Comparison of ENCODE assay signal across 17 cellular contexts in genomic region chr1:151425103-151425502, GRCh38. TPM values are rescaled to one million over a fixed set of nuclear protein-coding genes. Genes with fewer than 3 reads are reported as not detected.
"Had no signal": no experiment of that assay in that cellular context is flagged by ENCODE, and none has a peak within 500 bp of the region (broad histone marks: within the 10 kb centered on the region; RNA-seq: fewer than 3 reads in every experiment).

No MANE protein-coding gene starts in this region.

- H3K27ac ChIP-seq: tibial artery had no signal

- H3K27ac Mint-ChIP-seq: activated CD4-positive, alpha-beta T cell treated with anti-CD3 and anti-CD28 coated beads, Interleukin-2, amount 10 ng/mL, durations not matched to agents 7 days and 5 days; activated T-helper 2 cell treated with anti-CD3 and anti-CD28 coated beads, Interferon-gamma antibody, Interleukin-2, Interleukin-4, amounts not matched to agents 10 μg/mL and 5 μg/mL and 100 μg/mL, durations not matched to agents 14 hours and 24 hours and 36 hours; dendritic cell treated with granulocyte-macrophage colony-stimulating factor and Interleukin-4, amounts not matched to agents 40 ng/mL and 50 ng/mL, for 4 days; stimulated activated naive B cell treated with anti-CD40 and anti-IgM and Interleukin-4, amounts not matched to agents 10 μg/mL and 1 μg/mL and 100 μg/mL, for 72 hours had no signal

- H3K27me3 ChIP-seq: adrenal gland, tibial artery had no signal

- H3K9me3 Mint-ChIP-seq: activated CD4-positive, alpha-beta T cell treated with anti-CD3 and anti-CD28 coated beads, Interleukin-2, amount 10 ng/mL, durations not matched to agents 7 days and 5 days; activated T-helper 2 cell treated with anti-CD3 and anti-CD28 coated beads, Interferon-gamma antibody, Interleukin-2, Interleukin-4, amounts not matched to agents 10 μg/mL and 5 μg/mL and 100 μg/mL, durations not matched to agents 14 hours and 24 hours and 36 hours; dendritic cell treated with granulocyte-macrophage colony-stimulating factor and Interleukin-4, amounts not matched to agents 40 ng/mL and 50 ng/mL, for 4 days; stimulated activated naive B cell treated with anti-CD40 and anti-IgM and Interleukin-4, amounts not matched to agents 10 μg/mL and 1 μg/mL and 100 μg/mL, for 72 hours had no signal

- H3K4me3 ChIP-seq: adrenal gland, tibial artery had no signal

- H3K4me1 Mint-ChIP-seq: activated CD4-positive, alpha-beta T cell treated with anti-CD3 and anti-CD28 coated beads, Interleukin-2, amount 10 ng/mL, durations not matched to agents 7 days and 5 days had no signal

- H3K27me3 Mint-ChIP-seq: activated CD4-positive, alpha-beta T cell treated with anti-CD3 and anti-CD28 coated beads, Interleukin-2, amount 10 ng/mL, durations not matched to agents 7 days and 5 days; dendritic cell treated with granulocyte-macrophage colony-stimulating factor and Interleukin-4, amounts not matched to agents 40 ng/mL and 50 ng/mL, for 4 days; stimulated activated naive B cell treated with anti-CD40 and anti-IgM and Interleukin-4, amounts not matched to agents 10 μg/mL and 1 μg/mL and 100 μg/mL, for 72 hours had no signal

- ATAC-seq: stimulated activated naive B cell treated with anti-CD40 and anti-IgM and Interleukin-4, amounts not matched to agents 10 μg/mL and 1 μg/mL and 100 μg/mL, for 72 hours had no signal

- H3K4me3 Mint-ChIP-seq: activated CD4-positive, alpha-beta T cell treated with anti-CD3 and anti-CD28 coated beads, Interleukin-2, amount 10 ng/mL, durations not matched to agents 7 days and 5 days; dendritic cell treated with granulocyte-macrophage colony-stimulating factor and Interleukin-4, amounts not matched to agents 40 ng/mL and 50 ng/mL, for 4 days; stimulated activated naive B cell treated with anti-CD40 and anti-IgM and Interleukin-4, amounts not matched to agents 10 μg/mL and 1 μg/mL and 100 μg/mL, for 72 hours had no signal

- H3K4me1 ChIP-seq: tibial artery had no signal

- DNase-seq: activated CD4-positive, alpha-beta T cell treated with anti-CD3 and anti-CD28 coated beads, Interleukin-2, amount 10 ng/mL, durations not matched to agents 7 days and 5 days; activated CD4-positive, CD25-positive, alpha-beta regulatory T cell; activated CD8-positive, alpha-beta memory T cell treated with anti-CD3 and anti-CD28 coated beads for 24 hours; activated CD8-positive, alpha-beta memory T cell treated with anti-CD3 and anti-CD28 coated beads, Interleukin-2, amount 50 U/mL, for 48 hours; activated naive CD4-positive, alpha-beta T cell treated with anti-CD3 and anti-CD28 coated beads, Interleukin-2, amount 50 U/mL, for 16 hours; effector memory CD4-positive, alpha-beta T cell; foreskin fibroblast; hippocampal formation; mammary epithelial cell; occipital lobe; stimulated activated naive B cell treated with anti-CD40 and anti-IgM and Interleukin-4, amounts not matched to agents 10 μg/mL and 1 μg/mL and 100 μg/mL, for 72 hours; T-helper 9 cell; tibial artery had no signal

- H3K9me3 ChIP-seq: adrenal gland, tibial artery had no signal

RNA-seq across cellular contexts. Expression of gene SELENBP1, which starts 52.6 kb away (rescaled TPM):
- total RNA-seq: activated CD4-positive, alpha-beta T cell treated with anti-CD3 and anti-CD28 coated beads, Interleukin-2, amount 10 ng/mL, durations not matched to agents 7 days and 5 days; activated T-helper 2 cell treated with anti-CD3 and anti-CD28 coated beads, Interferon-gamma antibody, Interleukin-2, Interleukin-4, amounts not matched to agents 10 μg/mL and 5 μg/mL and 100 μg/mL, durations not matched to agents 14 hours and 24 hours and 36 hours had no signal
- polyA plus RNA-seq: mammary epithelial cell, neural cell had no signal
